20 cellular contexts compared by ENCODE assay signal in the genomic region with DNA sequence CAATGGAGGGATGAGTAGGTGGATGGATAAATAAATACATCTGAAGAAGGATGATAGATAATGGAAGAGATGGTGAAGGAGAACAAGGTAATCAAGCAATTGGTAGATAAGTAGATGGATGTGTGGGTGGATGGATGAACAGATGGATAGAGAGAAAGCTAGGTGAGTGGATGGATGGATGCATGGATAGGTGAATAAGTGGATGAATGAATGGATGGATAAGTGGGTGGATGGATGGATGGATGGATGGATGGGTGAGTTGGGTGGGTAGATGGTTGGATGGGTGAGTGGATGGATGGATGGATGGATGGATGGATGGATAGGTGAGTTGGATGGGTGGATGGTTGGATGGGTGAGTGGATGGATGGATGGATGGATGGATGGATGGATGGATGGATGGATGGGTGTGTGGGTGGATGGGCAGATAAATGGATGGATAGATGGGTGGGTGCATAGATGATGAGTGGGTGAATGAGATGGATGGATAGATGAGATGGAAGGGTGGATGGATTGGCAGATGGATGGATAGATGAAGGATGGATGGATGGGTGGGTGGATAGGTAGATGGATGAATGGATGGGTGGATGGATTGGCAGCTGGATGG. TPM values are rescaled to one million over a fixed set of nuclear protein-coding genes. Genes with fewer than 3 reads are reported as not detected.
DNase-seq lines count a peak whose midpoint lies in the region; ATAC-seq, FAIRE-seq and TF ChIP-seq lines count a peak whose summit lies in the region.
"Had no signal": no experiment of that assay in that cellular context is flagged by ENCODE, and none has a peak within 500 bp of the region (broad histone marks: within the 10 kb centered on the region; RNA-seq: fewer than 3 reads in every experiment).

No MANE protein-coding gene starts in this region.

- DNase-seq in HCT116 (ENCODE audit: low read depth, low spot score) (no peak), K562 (ENCODE audit: extremely low read depth in 1 of 4, low spot score in 3 of 4) (no peak), glutamatergic neuron (no peak), right cardiac atrium (no peak)
- no peak for DNase-seq in activated CD4-positive, alpha-beta memory T cell treated with anti-CD3 and anti-CD28 coated beads, Interleukin-2, amount 10 ng/mL, durations not matched to agents 7 days and 5 days
- DNase-seq: C1 segment of cervical spinal cord; CD4-positive, alpha-beta memory T cell; COR-L47; DMS153; DND-41; GOT3; H7; HCEC 1CT; HFFc6 had no signal

- no peak for FAIRE-seq in K562 (lab: Jason Lieb, UNC)
- FAIRE-seq: G401.6, GM12892 had no signal

- H3K27me3 ChIP-seq in HCT116 (ENCODE audit: insufficient read depth, low read length): no peaks in the 10 kb centered on the region
- H3K27me3 ChIP-seq in K562 (ENCODE audit: control insufficient read depth in 2 of 2, insufficient read depth in 2 of 2, low read length in 2 of 2): no peaks in the 10 kb centered on the region
- no peaks in the 10 kb centered on the region for H3K27me3 ChIP-seq in right cardiac atrium (ENCODE audit: control insufficient read depth, insufficient read depth)

- TF ChIP-seq CTCF in HCT116 (IDR thresholded peaks at IDR 0.05 in 2 of 3, conservative IDR thresholded peaks at IDR 0.05 in 1 of 3; ENCODE audit: borderline replicate concordance in 1 of 3, insufficient read depth in 1 of 3, low read depth in 2 of 3, low read length in 2 of 3) (no peak), K562 (IDR thresholded peaks at IDR 0.05 in 2 of 3, conservative IDR thresholded peaks at IDR 0.05 in 1 of 3; ENCODE audit: insufficient read depth in 2 of 3, low read depth in 1 of 3, low read length in 3 of 3) (no peak), glutamatergic neuron (IDR thresholded peaks at IDR 0.05; ENCODE audit: partially characterized antibody, unreplicated experiment) (no peak)

- TF ChIP-seq POLR2A in HCT116 (IDR thresholded peaks at IDR 0.05; ENCODE audit: borderline replicate concordance, extremely low read depth, insufficient read depth, insufficient read length) (no peak), K562 (conservative IDR thresholded peaks at IDR 0.05) (no peak)

- BruUV-seq in HCT116 (replicated peaks; lab: Mats Ljungman, UMichigan): TSS peak; percentile 75
- BruUV-seq in K562 (replicated peaks; lab: Mats Ljungman, UMichigan): no TSS peak

- H3K9me2 ChIP-seq in HCT116 (ENCODE audit: insufficient read depth): no peaks in the 10 kb centered on the region

- peak overlapping the region; percentile 64 for H3K27ac Mint-ChIP-seq in glutamatergic neuron (ENCODE audit: unreplicated experiment)
- H3K27ac Mint-ChIP-seq in activated CD4-positive, alpha-beta memory T cell treated with anti-CD3 and anti-CD28 coated beads, Interleukin-2, amount 10 ng/mL, durations not matched to agents 7 days and 5 days: no peak overlapping the region
- H3K27ac Mint-ChIP-seq: HFFc6 had no signal

- no peak for ATAC-seq in HCT116
- no peak for ATAC-seq in K562
- no peak for ATAC-seq in right cardiac atrium
- ATAC-seq in HG02623 (IDR thresholded peaks at IDR 0.05; ENCODE audit: unreplicated experiment): no peak

- RAD21 ChIA-PET in HCT116 (lab: Charles Lee; ENCODE audit: low non-redundant PET in 1 of 2, low total read pairs in 2 of 2, uncharacterized antibody in 2 of 2, unreplicated experiment in 2 of 2): no interaction called here

- H3K4me2 ChIP-seq in HCT116 (ENCODE audit: low read length) (no peak overlapping the region), K562 (ENCODE audit: insufficient read depth, low read length) (no peak overlapping the region)

- POLR2A ChIA-PET in HCT116 (lab: Charles Lee) (no interaction called here), K562 (lab: Yijun Ruan, JAX) (no interaction called here)
- POLR2A ChIA-PET in activated CD4-positive, alpha-beta memory T cell treated with anti-CD3 and anti-CD28 coated beads, Interleukin-2, amount 10 ng/mL, durations not matched to agents 7 days and 5 days (lab: Charles Lee): no interaction called here

- intact Hi-C loops in HCT116 (cut with micrococcal nuclease) (no loop called here), K562 (cut with micrococcal nuclease) (no loop called here), right cardiac atrium (cut with DNase I) (no loop called here)

- TF ChIP-seq EP300 in K562 (IDR thresholded peaks at IDR 0.05; ENCODE audit: low read length): no peak

- no peak overlapping the region for H3K27ac ChIP-seq in HCT116 (ENCODE audit: low read depth, low read length)
- no peak overlapping the region for H3K27ac ChIP-seq in K562 (ENCODE audit: extremely low read depth, low read depth, low read length)
- no peak overlapping the region for H3K27ac ChIP-seq in right cardiac atrium (ENCODE audit: low read length)

- H3K36me3 Mint-ChIP-seq in glutamatergic neuron (ENCODE audit: unreplicated experiment): peaks cover 20% of the 10 kb centered on the region
- no peaks in the 10 kb centered on the region for H3K36me3 Mint-ChIP-seq in activated CD4-positive, alpha-beta memory T cell treated with anti-CD3 and anti-CD28 coated beads, Interleukin-2, amount 10 ng/mL, durations not matched to agents 7 days and 5 days (ENCODE audit: low read depth)
- H3K36me3 Mint-ChIP-seq: CD4-positive, alpha-beta memory T cell had no signal

- CTCF ChIA-PET in HCT116 (lab: Charles Lee): no interaction called here
- CTCF ChIA-PET in K562 (lab: Yijun Ruan, JAX; ENCODE audit: low intra/inter-chr PET ratio): interaction anchor here (0.6 kb wide), 1 partner anchor 21 kb away, joined by 4 read pairs; no protein-coding TSS in a partner anchor
- CTCF ChIA-PET in activated CD4-positive, alpha-beta memory T cell treated with anti-CD3 and anti-CD28 coated beads, Interleukin-2, amount 10 ng/mL, durations not matched to agents 7 days and 5 days (lab: Charles Lee): no interaction called here

- H3K79me2 ChIP-seq in HCT116 (ENCODE audit: insufficient read depth, low read length) (no peaks in the 10 kb centered on the region), K562 (ENCODE audit: control insufficient read depth, insufficient read depth, low read length) (no peaks in the 10 kb centered on the region)

- no peaks in the 10 kb centered on the region for H3K9me3 ChIP-seq in HCT116 (ENCODE audit: control insufficient read depth in 1 of 2, insufficient read depth in 1 of 2, low read depth in 1 of 2, low read length in 2 of 2)
- H3K9me3 ChIP-seq in K562 (replicated peaks; ENCODE audit: control insufficient read depth, insufficient read depth, low read depth, low read length): no peaks in the 10 kb centered on the region
- H3K9me3 ChIP-seq in right cardiac atrium (ENCODE audit: control insufficient read depth, low read length): no peaks in the 10 kb centered on the region

- in situ Hi-C loops in K562 (cut with MboI): no loop called here

- H3K9me3 Mint-ChIP-seq in glutamatergic neuron (ENCODE audit: unreplicated experiment): peaks cover 22% of the 10 kb centered on the region
- H3K9me3 Mint-ChIP-seq in activated CD4-positive, alpha-beta memory T cell treated with anti-CD3 and anti-CD28 coated beads, Interleukin-2, amount 10 ng/mL, durations not matched to agents 7 days and 5 days: no peaks in the 10 kb centered on the region
- H3K9me3 Mint-ChIP-seq: HFFc6 had no signal

- H3K4me1 ChIP-seq in HCT116 (ENCODE audit: control insufficient read depth in 1 of 2, insufficient read depth in 2 of 2, low read length in 2 of 2) (peaks cover 8 to 23% of the 10 kb centered on the region in 2 experiments), K562 (replicated peaks in 1 of 2; ENCODE audit: control insufficient read depth in 2 of 2, insufficient read depth in 2 of 2, low read length in 2 of 2) (peaks cover 11 to 54% of the 10 kb centered on the region in 2 experiments), right cardiac atrium (ENCODE audit: control insufficient read depth, insufficient read depth, low read length) (no peaks in the 10 kb centered on the region)

- TF ChIP-seq RAD21 in HCT116 (IDR thresholded peaks at IDR 0.05; ENCODE audit: low read depth) (no peak), K562 (CRISPR knock-in tag; conservative IDR thresholded peaks at IDR 0.05 in 1 of 2, IDR thresholded peaks at IDR 0.05 in 1 of 2) (no peak)

- peak overlapping the region; percentile 72 for H3K4me3 Mint-ChIP-seq in glutamatergic neuron (ENCODE audit: unreplicated experiment)
- no peak overlapping the region for H3K4me3 Mint-ChIP-seq in activated CD4-positive, alpha-beta memory T cell treated with anti-CD3 and anti-CD28 coated beads, Interleukin-2, amount 10 ng/mL, durations not matched to agents 7 days and 5 days
- H3K4me3 Mint-ChIP-seq: CD4-positive, alpha-beta memory T cell; HFFc6 had no signal

- H4K20me1 ChIP-seq in HCT116 (ENCODE audit: insufficient read depth) (no peaks in the 10 kb centered on the region), K562 (replicated peaks; ENCODE audit: control insufficient read depth, insufficient read depth, low read length) (no peaks in the 10 kb centered on the region)

- H3K27me3 Mint-ChIP-seq in glutamatergic neuron (ENCODE audit: unreplicated experiment): peaks cover 22% of the 10 kb centered on the region
- H3K27me3 Mint-ChIP-seq in activated CD4-positive, alpha-beta memory T cell treated with anti-CD3 and anti-CD28 coated beads, Interleukin-2, amount 10 ng/mL, durations not matched to agents 7 days and 5 days: no peaks in the 10 kb centered on the region

- H3K9ac ChIP-seq in HCT116 (ENCODE audit: low read length): no peak overlapping the region
- no peak overlapping the region for H3K9ac ChIP-seq in K562 (ENCODE audit: insufficient read depth in 1 of 2, low read depth in 2 of 2, low read length in 2 of 2)

- peaks cover 22 to 50% of the 10 kb centered on the region in 2 experiments for H3K36me3 ChIP-seq in HCT116 (ENCODE audit: control insufficient read depth in 1 of 2, insufficient read depth in 2 of 2, low read length in 2 of 2)
- H3K36me3 ChIP-seq in K562 (ENCODE audit: control insufficient read depth, insufficient read depth, low read length): no peaks in the 10 kb centered on the region

- no peak overlapping the region for H3K4me3 ChIP-seq in HCT116 (replicated peaks in 1 of 2; ENCODE audit: low read depth in 1 of 2, low read length in 2 of 2)
- H3K4me3 ChIP-seq in K562: no peak overlapping the region
- no peak overlapping the region for H3K4me3 ChIP-seq in right cardiac atrium (ENCODE audit: low read length)

- H3K9me1 ChIP-seq in K562 (ENCODE audit: control insufficient read depth, insufficient read depth, low read length): no peaks in the 10 kb centered on the region

- H3K4me1 Mint-ChIP-seq in glutamatergic neuron (ENCODE audit: low read depth, unreplicated experiment): no peaks in the 10 kb centered on the region
- H3K4me1 Mint-ChIP-seq in activated CD4-positive, alpha-beta memory T cell treated with anti-CD3 and anti-CD28 coated beads, Interleukin-2, amount 10 ng/mL, durations not matched to agents 7 days and 5 days: peaks cover 1% of the 10 kb centered on the region

- H2AFZ ChIP-seq in HCT116 (ENCODE audit: low read depth, low read length, poor library complexity, severe bottlenecking): no peak overlapping the region
- H2AFZ ChIP-seq in K562 (ENCODE audit: low read depth, low read length): no peak overlapping the region

RNA-seq across cellular contexts. Expression of gene SEMA6B, which starts 6.3 kb away (rescaled TPM):
- 58.4 TPM for total RNA-seq in HCT116 (2021; ENCODE audit: unreplicated experiment)
- 60.5 and 70.5 TPM in 2 replicates for polyA plus RNA-seq in HCT116 (2012)
- total RNA-seq in K562 (2011; cell fraction: chromatin; rRNA removed; ENCODE audit: low replicate concordance): 3.4 and 12.9 TPM in 2 replicates
- 12.9 and 13.2 TPM in 2 replicates for total RNA-seq in K562 (2011; cell fraction: nucleolus; rRNA removed)
- 9.3 and 10.5 TPM in 2 replicates for total RNA-seq in K562 (2011; cell fraction: nucleoplasm; rRNA removed)
- total RNA-seq in K562 (2014; rRNA removed): 2.5 and 2.7 TPM in 2 replicates
- 0.57 and 0.65 TPM in 2 replicates for total RNA-seq in K562 (2014; rRNA removed; fragmentation: Illumina TruSeq; extraction: Trizol)
- total RNA-seq in K562 (2015; rRNA removed; fragmentation: Illumina TruSeq; extraction: Trizol): 0.83 and 1.1 TPM in 2 replicates
- 3.7 and 4.6 TPM in 2 replicates for total RNA-seq in K562 (2021)
- polyA plus RNA-seq in K562 (2011; rRNA removed): 2.6 and 4.9 TPM in 2 replicates
- 6.8 and 8.8 TPM in 2 replicates for polyA plus RNA-seq in K562 (2011; cell fraction: cytosol; rRNA removed)
- polyA plus RNA-seq in K562 (2011; cell fraction: nucleus; rRNA removed): 7.2 and 8.1 TPM in 2 replicates
- 1.3 and 1.6 TPM in 2 replicates for polyA plus RNA-seq in K562 (2012)
- polyA plus RNA-seq in K562 (2014; fragmentation: Illumina TruSeq; extraction: Trizol): 1.4 and 2.7 TPM in 2 replicates
- polyA plus RNA-seq in K562 (2014; fragmentation: Nextera tagmentation; extraction: Ambion mirVana): not detected
- 1.7 and 3.8 TPM in 2 replicates for polyA plus RNA-seq in K562 (2014; rRNA removed)
- polyA minus RNA-seq in K562 (2011; rRNA and poly(A)+ RNA removed): 5.1 and 7.6 TPM in 2 replicates
- 9.4 and 13.2 TPM in 2 replicates for polyA minus RNA-seq in K562 (2011; cell fraction: cytosol; rRNA and poly(A)+ RNA removed)
- 4.4 and 7.0 TPM in 2 replicates for polyA minus RNA-seq in K562 (2011; cell fraction: nucleus; rRNA and poly(A)+ RNA removed)
- 234 TPM for total RNA-seq in glutamatergic neuron (ENCODE audit: unreplicated experiment)
- total RNA-seq in right cardiac atrium: 10 to 100 TPM in 1 of 4 donors, 1 to 10 TPM in 3; 4.2 to 10.4 (median 7.9) TPM
- 11.5 TPM for polyA plus RNA-seq in right cardiac atrium
- total RNA-seq in activated CD4-positive, alpha-beta memory T cell treated with anti-CD3 and anti-CD28 coated beads, Interleukin-2, amount 10 ng/mL, durations not matched to agents 7 days and 5 days: not detected
- polyA plus RNA-seq: CD4-positive, alpha-beta memory T cell had no signal

RNA-seq across cellular contexts. Expression of gene LRG1, which starts 13.4 kb away (rescaled TPM):
- total RNA-seq in HCT116 (2021; ENCODE audit: unreplicated experiment): 1.3 TPM
- polyA plus RNA-seq in HCT116 (2012): 0.72 and 0.83 TPM in 2 replicates
- total RNA-seq in K562 (2011; cell fraction: chromatin; rRNA removed; ENCODE audit: low replicate concordance): 5.0 and 14.6 TPM in 2 replicates
- total RNA-seq in K562 (2011; cell fraction: nucleolus; rRNA removed): 18.2 and 23.3 TPM in 2 replicates
- total RNA-seq in K562 (2011; cell fraction: nucleoplasm; rRNA removed): 12.4 and 14.4 TPM in 2 replicates
- total RNA-seq in K562 (2014; rRNA removed): 8.4 and 10.6 TPM in 2 replicates
- 3.8 and 4.6 TPM in 2 replicates for total RNA-seq in K562 (2014; rRNA removed; fragmentation: Illumina TruSeq; extraction: Trizol)
- total RNA-seq in K562 (2015; rRNA removed; fragmentation: Illumina TruSeq; extraction: Trizol): 9.4 and 9.5 TPM in 2 replicates
- 11.5 and 11.7 TPM in 2 replicates for total RNA-seq in K562 (2021)
- 10.9 and 11.9 TPM in 2 replicates for polyA plus RNA-seq in K562 (2011; rRNA removed)
- 15.4 and 23.9 TPM in 2 replicates for polyA plus RNA-seq in K562 (2011; cell fraction: cytosol; rRNA removed)
- polyA plus RNA-seq in K562 (2011; cell fraction: nucleus; rRNA removed): 2.7 and 3.4 TPM in 2 replicates
- polyA plus RNA-seq in K562 (2012): 9.0 and 20.7 TPM in 2 replicates
- 8.7 and 12.6 TPM in 2 replicates for polyA plus RNA-seq in K562 (2014; fragmentation: Illumina TruSeq; extraction: Trizol)
- polyA plus RNA-seq in K562 (2014; fragmentation: Nextera tagmentation; extraction: Ambion mirVana): 1 to 10 TPM; 1.5 to 5.1 TPM
- polyA plus RNA-seq in K562 (2014; rRNA removed): 11.9 and 12.3 TPM in 2 replicates
- 3.2 and 3.6 TPM in 2 replicates for polyA minus RNA-seq in K562 (2011; rRNA and poly(A)+ RNA removed)
- 6.2 and 7.6 TPM in 2 replicates for polyA minus RNA-seq in K562 (2011; cell fraction: cytosol; rRNA and poly(A)+ RNA removed)
- polyA minus RNA-seq in K562 (2011; cell fraction: nucleus; rRNA and poly(A)+ RNA removed): 1.2 and 2.6 TPM in 2 replicates
- total RNA-seq in glutamatergic neuron (ENCODE audit: unreplicated experiment): 1.0 TPM
- 1 to 10 TPM in 1 of 4 donors, under 1 TPM in 3; 0.20 to 1.1 (median 0.31) TPM for total RNA-seq in right cardiac atrium
- polyA plus RNA-seq in right cardiac atrium: 0.41 TPM
- under 1 TPM; 0.15 to 0.18 TPM for total RNA-seq in activated CD4-positive, alpha-beta memory T cell treated with anti-CD3 and anti-CD28 coated beads, Interleukin-2, amount 10 ng/mL, durations not matched to agents 7 days and 5 days
- total RNA-seq: A673; CD4-positive, alpha-beta memory T cell; HFFc6 had no signal

RNA-seq across cellular contexts. Expression of gene PLIN5, which starts 18.2 kb away (rescaled TPM):
- total RNA-seq in HCT116 (2021; ENCODE audit: unreplicated experiment) (8.1 TPM), K562 (2014; rRNA removed) (0.50 and 0.86 TPM in 2 replicates), K562 (2014; rRNA removed; fragmentation: Illumina TruSeq; extraction: Trizol) (0.15 and 0.26 TPM in 2 replicates), K562 (2015; rRNA removed; fragmentation: Illumina TruSeq; extraction: Trizol) (0.07 TPM in 1 of 2 replicates, not detected in the other), K562 (2021) (1.3 TPM in 2 replicates), glutamatergic neuron (ENCODE audit: unreplicated experiment) (0.54 TPM), right cardiac atrium (10 to 100 TPM; 25.5 to 60.3 (median 28.2) TPM)
- 4.3 and 5.8 TPM in 2 replicates for polyA plus RNA-seq in HCT116 (2012)
- 8.0 and 24.6 TPM in 2 replicates for total RNA-seq in K562 (2011; cell fraction: chromatin; rRNA removed; ENCODE audit: low replicate concordance)
- 11.3 and 12.8 TPM in 2 replicates for total RNA-seq in K562 (2011; cell fraction: nucleolus; rRNA removed)
- 10.8 and 12.9 TPM in 2 replicates for total RNA-seq in K562 (2011; cell fraction: nucleoplasm; rRNA removed)
- polyA plus RNA-seq in K562 (2011; rRNA removed) (1.3 and 1.6 TPM in 2 replicates), K562 (2014; fragmentation: Illumina TruSeq; extraction: Trizol) (0.54 and 0.62 TPM in 2 replicates), K562 (2014; fragmentation: Nextera tagmentation; extraction: Ambion mirVana) (under 1 TPM; 0.04 TPM), K562 (2014; rRNA removed) (0.85 and 0.94 TPM in 2 replicates), right cardiac atrium (33.9 TPM)
- polyA plus RNA-seq in K562 (2011; cell fraction: cytosol; rRNA removed): 1.0 and 1.3 TPM in 2 replicates
- 3.6 and 9.2 TPM in 2 replicates for polyA plus RNA-seq in K562 (2011; cell fraction: nucleus; rRNA removed)
- 0.50 and 0.51 TPM in 2 replicates for polyA plus RNA-seq in K562 (2012)
- polyA minus RNA-seq in K562 (2011; rRNA and poly(A)+ RNA removed): 0.81 and 1.5 TPM in 2 replicates
- polyA minus RNA-seq in K562 (2011; cell fraction: cytosol; rRNA and poly(A)+ RNA removed): 0.95 TPM in 1 of 2 replicates, not detected in the other
- 2.0 and 2.8 TPM in 2 replicates for polyA minus RNA-seq in K562 (2011; cell fraction: nucleus; rRNA and poly(A)+ RNA removed)
- total RNA-seq in activated CD4-positive, alpha-beta memory T cell treated with anti-CD3 and anti-CD28 coated beads, Interleukin-2, amount 10 ng/mL, durations not matched to agents 7 days and 5 days: not detected
- total RNA-seq: A172, HFFc6 had no signal
- polyA plus RNA-seq: BJ had no signal

RNA-seq across cellular contexts. Expression of gene PLIN4, which starts 34.9 kb away (rescaled TPM):
- total RNA-seq in HCT116 (2021; ENCODE audit: unreplicated experiment): 2.3 TPM
- polyA plus RNA-seq in HCT116 (2012): 1.8 and 2.0 TPM in 2 replicates
- 1.0 and 3.0 TPM in 2 replicates for total RNA-seq in K562 (2011; cell fraction: chromatin; rRNA removed; ENCODE audit: low replicate concordance)
- 0.92 and 1.2 TPM in 2 replicates for total RNA-seq in K562 (2011; cell fraction: nucleolus; rRNA removed)
- total RNA-seq in K562 (2011; cell fraction: nucleoplasm; rRNA removed): 0.53 and 0.81 TPM in 2 replicates
- 0.08 and 0.14 TPM in 2 replicates for total RNA-seq in K562 (2014; rRNA removed)
- 0.04 TPM in 1 of 2 replicates, not detected in the other for total RNA-seq in K562 (2014; rRNA removed; fragmentation: Illumina TruSeq; extraction: Trizol)
- 0.04 TPM in 1 of 2 replicates, not detected in the other for total RNA-seq in K562 (2015; rRNA removed; fragmentation: Illumina TruSeq; extraction: Trizol)
- total RNA-seq in K562 (2021): 0.09 TPM in 2 replicates
- polyA plus RNA-seq in K562 (2011; rRNA removed): 0.06 and 0.12 TPM in 2 replicates
- 0.06 and 0.15 TPM in 2 replicates for polyA plus RNA-seq in K562 (2011; cell fraction: cytosol; rRNA removed)
- polyA plus RNA-seq in K562 (2011; cell fraction: nucleus; rRNA removed): 0.41 and 0.92 TPM in 2 replicates
- 0.10 and 0.17 TPM in 2 replicates for polyA plus RNA-seq in K562 (2012)
- polyA plus RNA-seq in K562 (2014; fragmentation: Illumina TruSeq; extraction: Trizol): 0.04 and 0.08 TPM in 2 replicates
- polyA plus RNA-seq in K562 (2014; fragmentation: Nextera tagmentation; extraction: Ambion mirVana): not detected
- polyA plus RNA-seq in K562 (2014; rRNA removed): 0.07 and 0.16 TPM in 2 replicates
- polyA minus RNA-seq in K562 (2011; rRNA and poly(A)+ RNA removed): 0.07 TPM in 1 of 2 replicates, not detected in the other
- not detected in 2 replicates for polyA minus RNA-seq in K562 (2011; cell fraction: cytosol; rRNA and poly(A)+ RNA removed)
- polyA minus RNA-seq in K562 (2011; cell fraction: nucleus; rRNA and poly(A)+ RNA removed): 0.11 and 0.13 TPM in 2 replicates
- 0.27 TPM for total RNA-seq in glutamatergic neuron (ENCODE audit: unreplicated experiment)
- 100 to 1,000 TPM; 102 to 201 (median 112) TPM for total RNA-seq in right cardiac atrium
- 171 TPM for polyA plus RNA-seq in right cardiac atrium
- not detected for total RNA-seq in activated CD4-positive, alpha-beta memory T cell treated with anti-CD3 and anti-CD28 coated beads, Interleukin-2, amount 10 ng/mL, durations not matched to agents 7 days and 5 days
- total RNA-seq: HFFc6 had no signal

Comparison
In these comparisons a context has a peak if more than half of its experiments do, and no peak if none do; other contexts are left out.
1. Of the 22 proteins assayed by ChIP-seq in both K562 and HCT116: peak only in K562: EGR1; only in HCT116: none; in both: none; in neither: 21.